15 cellular contexts compared by ENCODE assay signal in genomic region chr4:125365731-125366130, GRCh38. TPM values are rescaled to one million over a fixed set of nuclear protein-coding genes. Genes with fewer than 3 reads are reported as not detected.
DNase-seq lines count a peak whose midpoint lies in the region; ATAC-seq and TF ChIP-seq lines count a peak whose summit lies in the region.
"Had no signal": no experiment of that assay in that cellular context is flagged by ENCODE, and none has a peak within 500 bp of the region (broad histone marks: within the 10 kb centered on the region; RNA-seq: fewer than 3 reads in every experiment).

No MANE protein-coding gene starts in this region.

- CTCF ChIA-PET in WTC11 (lab: Charles Lee) = no interaction called here

- ATAC-seq in Right ventricle myocardium superior (ENCODE audit: poor library complexity) = no peak
- ATAC-seq in WTC11 = no peak
- ATAC-seq: CD8-positive, alpha-beta T cell had no signal

- intact Hi-C loops in Right ventricle myocardium superior (cut with DNase I) = no loop called here
- intact Hi-C loops in cardiac septum (cut with DNase I) = no loop called here
- intact Hi-C loops in posterior vena cava (cut with DNase I) = no loop called here

- POLR2A ChIA-PET in WTC11 (lab: Charles Lee) = no interaction called here

- no peaks in the 10 kb centered on the region for H3K27me3 Mint-ChIP-seq in WTC11 (ENCODE audit: low read depth)
- H3K27me3 Mint-ChIP-seq: CD4-positive, CD25-positive, alpha-beta regulatory T cell had no signal

- H3K4me1 Mint-ChIP-seq in WTC11 = peaks cover 5% of the 10 kb centered on the region
- H3K4me1 Mint-ChIP-seq: CD4-positive, CD25-positive, alpha-beta regulatory T cell had no signal

- TF ChIP-seq CTCF in WTC11 (IDR thresholded peaks at IDR 0.05) = no peak

- H3K9me3 Mint-ChIP-seq in WTC11 = peaks cover 10% of the 10 kb centered on the region
- H3K9me3 Mint-ChIP-seq: HFFc6 had no signal

- H3K36me3 Mint-ChIP-seq in WTC11 = 0 out of 2 replicates have a peak, but pooled peaks cover 2% of the 10 kb centered on the region
- H3K36me3 Mint-ChIP-seq: CD4-positive, CD25-positive, alpha-beta regulatory T cell; CD8-positive, alpha-beta T cell had no signal

- no peak overlapping the region for H3K27ac Mint-ChIP-seq in WTC11
- H3K27ac Mint-ChIP-seq: CD4-positive, CD25-positive, alpha-beta regulatory T cell; CD8-positive, alpha-beta T cell; HFFc6 had no signal

- DNase-seq in Right ventricle myocardium superior (peak; percentile 24), cardiac septum (ENCODE audit: low spot score) (no peak), NCI-H69 (lab: John Stamatoyannopoulos, UW) (peak; percentile 1), WTC11 (ENCODE audit: low spot score) (peak; percentile 11), posterior vena cava (ENCODE audit: low spot score) (peak; percentile 53), mesenteric fat pad (ENCODE audit: low spot score) (no peak)
- no peak for DNase-seq in effector CD8-positive, alpha-beta T cell (lab: John Stamatoyannopoulos, UW)
- DNase-seq: C1 segment of cervical spinal cord; Caco-2; CD4-positive, CD25-positive, alpha-beta regulatory T cell; CD8-positive, alpha-beta T cell; DMS153; DND-41; GOT3; HFFc6 had no signal

- no peak overlapping the region for H3K4me3 Mint-ChIP-seq in WTC11
- H3K4me3 Mint-ChIP-seq: CD4-positive, CD25-positive, alpha-beta regulatory T cell; CD8-positive, alpha-beta T cell; HFFc6 had no signal

TF ChIP-seq in WTC11, 78 proteins besides CTCF, POLR2A, EP300 and RAD21:
- no peak for TF ChIP-seq RORB (CRISPR knock-in tag; IDR thresholded peaks at IDR 0.05)
- TF ChIP-seq AFF4 (CRISPR knock-in tag; IDR thresholded peaks at IDR 0.05; ENCODE audit: borderline replicate concordance) = no peak
- TF ChIP-seq ATF1 (CRISPR knock-in tag; IDR thresholded peaks at IDR 0.05) = no peak
- TF ChIP-seq NR1H2 (CRISPR knock-in tag; IDR thresholded peaks at IDR 0.05) = no peak
- no peak for TF ChIP-seq E2F5 (CRISPR knock-in tag; IDR thresholded peaks at IDR 0.05)
- TF ChIP-seq MAX (CRISPR knock-in tag; IDR thresholded peaks at IDR 0.05) = no peak
- TF ChIP-seq CBFB (CRISPR knock-in tag; IDR thresholded peaks at IDR 0.05; ENCODE audit: low read depth) = no peak
- TF ChIP-seq TEAD4 (CRISPR knock-in tag; IDR thresholded peaks at IDR 0.05) = no peak
- no peak for TF ChIP-seq AR (CRISPR knock-in tag; IDR thresholded peaks at IDR 0.05)

RNA-seq across cellular contexts. Expression of gene FAT4, which starts 51.0 kb away (rescaled TPM):
- 6.2 TPM for total RNA-seq in Right ventricle myocardium superior
- 18.6 TPM for total RNA-seq in cardiac septum
- total RNA-seq in WTC11 (2021) = 6.6 to 10.5 TPM (median 6.8 TPM) in 3 replicates
- 10 to 100 TPM; 22.8 to 24.1 TPM for total RNA-seq in posterior vena cava
- 7.3 TPM for total RNA-seq in mesenteric fat pad
- total RNA-seq: CD8-positive, alpha-beta T cell had no signal

Comparison
In these comparisons a context has a peak if more than half of its experiments do, and no peak if none do; other contexts are left out.
1. DNase-seq: peak in Right ventricle myocardium superior (single experiment), NCI-H69 (single experiment), WTC11 (single experiment) and posterior vena cava (single experiment); none in cardiac septum (single experiment), mesenteric fat pad (single experiment) and effector CD8-positive, alpha-beta T cell (single experiment).